1 cellular context compared by ENCODE assay signal in the genomic region with DNA sequence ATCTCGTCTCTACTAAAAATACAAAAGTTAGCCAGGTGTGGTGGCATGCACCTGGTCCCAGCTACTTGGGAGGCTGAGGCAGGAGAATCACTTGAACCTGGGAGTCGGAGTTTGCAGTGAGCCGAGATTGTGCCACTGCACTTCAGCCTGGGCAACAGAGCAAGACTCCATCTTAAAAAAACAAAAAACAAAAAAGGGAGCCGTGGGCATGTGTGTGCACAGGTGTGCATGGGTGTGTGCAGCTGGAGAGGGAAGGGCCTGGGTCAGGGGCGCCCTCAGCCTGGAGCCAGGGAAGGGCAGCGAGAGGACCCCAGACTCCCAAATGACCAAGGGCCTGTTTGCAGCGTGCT.
TF ChIP-seq lines count a peak whose summit lies in the region.

No MANE protein-coding gene starts in this region.

TF ChIP-seq in WTC11, 78 proteins besides CTCF, POLR2A, EP300 and RAD21:
- TF ChIP-seq ZNF121 (CRISPR knock-in tag; IDR thresholded peaks at IDR 0.05), result peak; percentile 55; the same call in 1 of the 2 replicates
TF ChIP-seq in WTC11: peak in this region for 1; not testable (repeated sequence) for 77.
